In the genomic region with DNA sequence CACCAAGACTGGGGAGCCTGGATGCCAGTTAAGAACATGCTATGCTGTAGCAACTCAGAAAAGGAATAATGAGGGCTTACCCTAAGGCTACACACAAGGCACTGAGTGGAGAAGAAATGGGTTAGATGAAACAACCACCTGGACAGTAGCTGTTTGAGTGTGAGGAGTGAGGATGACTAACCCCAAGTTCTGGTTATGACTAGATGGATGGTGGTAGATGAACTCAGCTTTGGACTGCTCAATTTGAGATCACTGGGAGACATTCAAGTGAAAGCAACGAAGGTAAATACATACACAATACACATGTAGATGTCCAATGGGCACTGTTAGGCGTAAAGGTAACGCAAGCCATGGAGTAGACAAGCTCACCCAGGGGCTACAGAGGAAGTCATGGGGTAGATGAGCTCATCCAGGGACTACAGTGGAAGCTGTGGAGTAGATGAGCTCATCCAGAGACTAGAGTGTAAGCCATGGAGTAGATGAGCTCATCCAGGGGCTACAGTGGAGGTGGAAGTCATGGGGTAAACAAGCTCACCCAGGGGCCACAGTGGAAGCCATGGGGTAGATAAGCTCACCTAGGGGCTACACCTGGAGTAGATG, we compare ENCODE assay signal across 12 cellular contexts.
DNase-seq lines count a peak whose midpoint lies in the region; ATAC-seq, FAIRE-seq and TF ChIP-seq lines count a peak whose summit lies in the region.
"Had no signal": no experiment of that assay in that cellular context is flagged by ENCODE, and none has a peak within 500 bp of the region (broad histone marks: within the 10 kb centered on the region; RNA-seq: fewer than 3 reads in every experiment).

No MANE protein-coding gene starts in this region.

- no peak overlapping the region for H3K27ac ChIP-seq in foreskin keratinocyte
- H3K27ac ChIP-seq: prostate gland, VCaP had no signal

- peaks cover 53% of the 10 kb centered on the region for H3K36me3 Mint-ChIP-seq in nephron progenitor cell (ENCODE audit: low read depth)

- H3K4me3 Mint-ChIP-seq in nephron progenitor cell = no peak overlapping the region

- H3K27ac Mint-ChIP-seq in nephron progenitor cell = no peak overlapping the region

- intact Hi-C loops in lower leg skin (cut with DNase I; ENCODE audit: low total_unique reads) = no loop called here

- H3K4me1 Mint-ChIP-seq in nephron progenitor cell = no peaks in the 10 kb centered on the region

- ATAC-seq in GM18873 (IDR thresholded peaks at IDR 0.05; ENCODE audit: low FRiP score, unreplicated experiment) (peak; percentile 88), GM21619 (IDR thresholded peaks at IDR 0.05; ENCODE audit: unreplicated experiment) (peak; percentile 82), HG03439 (IDR thresholded peaks at IDR 0.05; ENCODE audit: unreplicated experiment) (peak; percentile 89), foreskin keratinocyte (peak; percentile 88)

- TF ChIP-seq POLR2A in GM12891 (IDR thresholded peaks at IDR 0.05; ENCODE audit: low read depth, low read length) (no peak), lower leg skin (IDR thresholded peaks at IDR 0.05) (no peak)

- no peak overlapping the region for H3K4me3 ChIP-seq in lower leg skin (ENCODE audit: low read depth, poor library complexity, severe bottlenecking)
- H3K4me3 ChIP-seq: prostate gland had no signal

- no peaks in the 10 kb centered on the region for H3K27me3 Mint-ChIP-seq in nephron progenitor cell (ENCODE audit: low read depth, poor library complexity)

- no peaks in the 10 kb centered on the region for H3K27me3 ChIP-seq in foreskin keratinocyte

- H3K9me3 Mint-ChIP-seq in nephron progenitor cell = peaks cover 36% of the 10 kb centered on the region

- DNase-seq in foreskin keratinocyte (peak in 1 of 2 donors; percentile 64), midbrain (lab: John Stamatoyannopoulos, UW) (no peak), GM12891 (ENCODE audit: insufficient read length, low spot score) (no peak), nephron progenitor cell (no peak), lower leg skin (ENCODE audit: low spot score in 2 of 2) (no peak)
- DNase-seq: NCI-H524 had no signal

- TF ChIP-seq CTCF in foreskin keratinocyte (conservative IDR thresholded peaks at IDR 0.05) (no peak), nephron progenitor cell (IDR thresholded peaks at IDR 0.05) (no peak), lower leg skin (IDR thresholded peaks at IDR 0.05) (no peak)

- FAIRE-seq in GM12891 (lab: Jason Lieb, UNC) = no peak
- FAIRE-seq: G401.6 had no signal

- H3K4me1 ChIP-seq in foreskin keratinocyte = peaks cover 3% of the 10 kb centered on the region
- H3K4me1 ChIP-seq: prostate gland had no signal

- 93 to 98% methylated on average over 3 of the region's 3 CpGs for WGBS in lower leg skin, 2 donors

TF ChIP-seq in GM12891, 5 proteins besides CTCF, POLR2A, EP300 and RAD21:
- TF ChIP-seq POU2F2 (IDR thresholded peaks at IDR 0.05; ENCODE audit: low read depth, low read length) (no peak), PAX5 (IDR thresholded peaks at IDR 0.05; ENCODE audit: insufficient read depth, low read length, severe bottlenecking) (no peak), POLR2AphosphoS5 (IDR thresholded peaks at IDR 0.05; ENCODE audit: low read depth, low read length) (no peak), TAF1 (IDR thresholded peaks at IDR 0.05; ENCODE audit: low read depth, low read length) (no peak), SPI1 (IDR thresholded peaks at IDR 0.05; ENCODE audit: low read depth, low read length) (no peak)
